In genomic region chr3:71211083-71211482, GRCh38 we compare ENCODE assay signal across 11 cellular contexts.
DNase-seq lines count a peak whose midpoint lies in the region; ATAC-seq and TF ChIP-seq lines count a peak whose summit lies in the region.
"Had no signal": no experiment of that assay in that cellular context is flagged by ENCODE, and none has a peak within 500 bp of the region (broad histone marks: within the 10 kb centered on the region; RNA-seq: fewer than 3 reads in every experiment).

No MANE protein-coding gene starts in this region.

- TF ChIP-seq POLR2A in heart left ventricle (IDR thresholded peaks at IDR 0.05), result no peak

- H3K4me1 ChIP-seq in heart left ventricle, result peaks cover 0 to 43% (median 31%) of the 10 kb centered on the region in 12 donors

- peaks cover 76% of the 10 kb centered on the region for H3K4me1 Mint-ChIP-seq in progenitor cell of endocrine pancreas (ENCODE audit: low read depth)

- no peaks in the 10 kb centered on the region for H3K27me3 Mint-ChIP-seq in progenitor cell of endocrine pancreas
- H3K27me3 Mint-ChIP-seq: activated naive CD8-positive, alpha-beta T cell treated with anti-CD3 and anti-CD28 coated beads, Interleukin-2, amount 10 ng/mL, durations not matched to agents 7 days and 5 days; type B pancreatic cell had no signal

- H3K4me3 ChIP-seq in heart left ventricle, result no peak overlapping the region

- peaks cover 3% of the 10 kb centered on the region for H3K36me3 Mint-ChIP-seq in progenitor cell of endocrine pancreas (ENCODE audit: insufficient read depth)

- intact Hi-C loops in Right ventricle myocardium inferior (cut with DNase I) (no loop called here), cardiac septum (cut with DNase I) (no loop called here), heart left ventricle (cut with DNase I) (no loop called here)

- 85 to 94% (median 89%) methylated on average over 4 of the region's 4 CpGs for WGBS in heart left ventricle, 4 donors

- H3K9me3 Mint-ChIP-seq in progenitor cell of endocrine pancreas (ENCODE audit: low read depth), result peaks cover 4% of the 10 kb centered on the region
- H3K9me3 Mint-ChIP-seq: activated naive CD8-positive, alpha-beta T cell treated with anti-CD3 and anti-CD28 coated beads, Interleukin-2, amount 10 ng/mL, durations not matched to agents 7 days and 5 days; type B pancreatic cell had no signal

- TF ChIP-seq CTCF in heart left ventricle (IDR thresholded peaks at IDR 0.05) (no peak), progenitor cell of endocrine pancreas (IDR thresholded peaks at IDR 0.05; ENCODE audit: unreplicated experiment) (no peak)

- no peak overlapping the region for H3K4me3 Mint-ChIP-seq in progenitor cell of endocrine pancreas (ENCODE audit: low read depth)
- H3K4me3 Mint-ChIP-seq: type B pancreatic cell had no signal

- H3K36me3 ChIP-seq in heart left ventricle, result no peaks in the 10 kb centered on the region

- ATAC-seq in Right ventricle myocardium inferior, result peak; percentile 36
- ATAC-seq in heart left ventricle, result no peak
- ATAC-seq in HG02642 (IDR thresholded peaks at IDR 0.05; ENCODE audit: poor library complexity, unreplicated experiment), result no peak

- H3K9me3 ChIP-seq in heart left ventricle, result no peaks in the 10 kb centered on the region

- peak overlapping the region in 8 of 12 donors; percentile 10 to 87 (median 48) for H3K27ac ChIP-seq in heart left ventricle

- no peaks in the 10 kb centered on the region for H3K27me3 ChIP-seq in heart left ventricle

- H3K27ac Mint-ChIP-seq in progenitor cell of endocrine pancreas, result peak overlapping the region; percentile 88
- H3K27ac Mint-ChIP-seq: activated naive CD8-positive, alpha-beta T cell treated with anti-CD3 and anti-CD28 coated beads, Interleukin-2, amount 10 ng/mL, durations not matched to agents 7 days and 5 days had no signal

- DNase-seq in Right ventricle myocardium inferior (ENCODE audit: missing footprints), result no peak
- no peak for DNase-seq in cardiac septum (ENCODE audit: low spot score)
- DNase-seq in heart left ventricle, result peak in 1 of 5 donors; percentile 47
- no peak for DNase-seq in progenitor cell of endocrine pancreas (ENCODE audit: low spot score, unreplicated experiment)
- DNase-seq in NAMALWA (ENCODE audit: low spot score), result no peak
- no peak for DNase-seq in iPS-NIHi11 (ENCODE audit: low spot score)
- no peak for DNase-seq in NCI-H187 (lab: John Stamatoyannopoulos, UW)
- DNase-seq: activated naive CD8-positive, alpha-beta T cell treated with anti-CD3 and anti-CD28 coated beads, Interleukin-2, amount 10 ng/mL, durations not matched to agents 7 days and 5 days; effector CD4-positive, alpha-beta T cell had no signal
